Comparison of ENCODE assay signal across 26 cellular contexts in genomic region chr7:135077642-135078041, GRCh38.
"Had no signal": no experiment of that assay in that cellular context is flagged by ENCODE, and none has a peak within 500 bp of the region (broad histone marks: within the 10 kb centered on the region; RNA-seq: fewer than 3 reads in every experiment).

No MANE protein-coding gene starts in this region.

- H3K27ac Mint-ChIP-seq: activated CD8-positive, alpha-beta T cell treated with anti-CD3 and anti-CD28 coated beads, Interleukin-2, amount 10 ng/mL, durations not matched to agents 7 days and 5 days; activated naive CD8-positive, alpha-beta T cell treated with anti-CD3 and anti-CD28 coated beads for 36 hours; activated T-cell treated with anti-CD3 and anti-CD28 coated beads, Interleukin-2, amount 50 U/mL, for 24 hours; T-helper 1 cell treated with Interleukin-12 subunit alpha and Interleukin-12 subunit beta and Interleukin-4 antibody, amounts not matched to agents 30 μg/mL and 1 μg/mL, for 36 hours had no signal

- H3K4me1 ChIP-seq: SJSA1 had no signal

- H3K9me3 Mint-ChIP-seq: activated T-cell treated with anti-CD3 and anti-CD28 coated beads, Interleukin-2, amount 50 U/mL, for 24 hours; IgD-negative memory B cell; T-helper 1 cell treated with Interleukin-12 subunit alpha and Interleukin-12 subunit beta and Interleukin-4 antibody, amounts not matched to agents 30 μg/mL and 1 μg/mL, for 36 hours had no signal

- H3K9me3 ChIP-seq: SJSA1 had no signal

- ATAC-seq: activated CD8-positive, alpha-beta T cell treated with anti-CD3 and anti-CD28 coated beads, Interleukin-2, amount 10 ng/mL, durations not matched to agents 7 days and 5 days; PC-3; SK-N-SH treated with all-trans-retinoic acid at 6 μM for 48 hours had no signal

- H3K4me1 Mint-ChIP-seq: activated naive CD8-positive, alpha-beta T cell treated with anti-CD3 and anti-CD28 coated beads for 36 hours; IgD-negative memory B cell had no signal

- H3K36me3 ChIP-seq: brain microvascular endothelial cell, cardiac muscle cell, SJSA1 had no signal

- H3K27ac ChIP-seq: brain microvascular endothelial cell, cardiac muscle cell, KMS-11, SJSA1 had no signal

- DNase-seq: activated CD4-positive, alpha-beta T cell treated with anti-CD3 and anti-CD28 coated beads for 48 hours; activated CD4-positive, alpha-beta T cell treated with anti-CD3 and anti-CD28 coated beads, Interleukin-2, amount 50 U/mL, for 4 hours; activated CD4-positive, CD25-positive, alpha-beta regulatory T cell treated with anti-CD3 and anti-CD28 coated beads, Interleukin-2, amount 50 U/mL, for 72 hours; activated CD8-positive, alpha-beta T cell treated with anti-CD3 and anti-CD28 coated beads, Interleukin-2, amount 10 ng/mL, durations not matched to agents 7 days and 5 days; activated effector memory CD4-positive, alpha-beta T cell treated with anti-CD3 and anti-CD28 coated beads, Interleukin-2, amount 50 U/mL, for 16 hours; activated naive CD4-positive, alpha-beta T cell treated with Interleukin-2 at 50 U/mL for 16 hours; activated naive CD8-positive, alpha-beta T cell treated with anti-CD3 and anti-CD28 coated beads for 36 hours; activated T-cell treated with anti-CD3 and anti-CD28 coated beads, Interleukin-2, amount 50 U/mL, for 24 hours; brain microvascular endothelial cell; NCI-H1092; NCI-H1417 treated with DMSO at 0.1 percent for 48 hours; NCI-H1694; NCI-H2029; NCI-H2107; NCI-H2171 treated with DMSO at 0.1 percent for 48 hours; NCI-H524; NCI-H82; PC-3; SHP77; SW 1271 had no signal

- H3K27me3 ChIP-seq: brain microvascular endothelial cell, cardiac muscle cell had no signal

- H3K27me3 Mint-ChIP-seq: activated naive CD8-positive, alpha-beta T cell treated with anti-CD3 and anti-CD28 coated beads for 36 hours; activated T-cell treated with anti-CD3 and anti-CD28 coated beads, Interleukin-2, amount 50 U/mL, for 24 hours; IgD-negative memory B cell had no signal

- H3K4me3 Mint-ChIP-seq: activated CD8-positive, alpha-beta T cell treated with anti-CD3 and anti-CD28 coated beads, Interleukin-2, amount 10 ng/mL, durations not matched to agents 7 days and 5 days; activated naive CD8-positive, alpha-beta T cell treated with anti-CD3 and anti-CD28 coated beads for 36 hours; activated T-cell treated with anti-CD3 and anti-CD28 coated beads, Interleukin-2, amount 50 U/mL, for 24 hours; IgD-negative memory B cell; T-helper 1 cell treated with Interleukin-12 subunit alpha and Interleukin-12 subunit beta and Interleukin-4 antibody, amounts not matched to agents 30 μg/mL and 1 μg/mL, for 36 hours had no signal

- H3K9ac ChIP-seq: KMS-11 had no signal

- H3K4me3 ChIP-seq: cardiac muscle cell, SJSA1 had no signal

- H3K36me3 Mint-ChIP-seq: activated naive CD8-positive, alpha-beta T cell treated with anti-CD3 and anti-CD28 coated beads for 36 hours had no signal
